In the genomic region with DNA sequence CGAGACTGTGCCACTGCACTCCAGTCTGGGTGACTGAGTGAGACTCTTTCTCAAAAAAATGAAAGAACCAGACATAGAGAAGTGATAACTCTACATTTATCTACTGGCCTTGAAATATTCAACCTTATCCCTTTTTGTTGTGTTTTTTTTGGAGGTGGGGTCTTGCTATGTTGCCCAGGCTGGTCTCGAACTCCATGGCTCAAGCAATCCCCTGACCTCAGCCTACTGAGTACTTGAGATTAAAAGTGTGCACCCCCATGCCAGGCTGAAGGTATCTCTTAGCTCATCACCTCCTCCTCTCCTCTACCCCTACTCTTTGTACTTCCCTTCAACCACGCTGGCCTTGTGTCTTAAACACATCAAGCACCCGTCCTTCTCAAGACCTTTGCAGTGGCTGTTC, we compare ENCODE assay signal across 22 cellular contexts.
"Had no signal": no experiment of that assay in that cellular context is flagged by ENCODE, and none has a peak within 500 bp of the region (broad histone marks: within the 10 kb centered on the region; RNA-seq: fewer than 3 reads in every experiment).

No MANE protein-coding gene starts in this region.

- H3K36me3 ChIP-seq: gastrocnemius medialis, sigmoid colon had no signal

- H3K9me3 Mint-ChIP-seq: activated naive CD4-positive, alpha-beta T cell treated with anti-CD3 and anti-CD28 coated beads, Interleukin-2, amount 50 U/mL, for 24 hours; memory B cell; stimulated activated naive B cell treated with anti-CD40 and anti-IgM and Interleukin-4, amounts not matched to agents 10 μg/mL and 1 μg/mL and 100 μg/mL, for 72 hours had no signal

- H3K4me1 Mint-ChIP-seq: brain had no signal

- H3K9me3 ChIP-seq: esophagus muscularis mucosa, gastrocnemius medialis, sigmoid colon, testis had no signal

- H3K36me3 Mint-ChIP-seq: activated naive CD4-positive, alpha-beta T cell treated with anti-CD3 and anti-CD28 coated beads, Interleukin-2, amount 50 U/mL, for 24 hours had no signal

- DNase-seq: activated CD4-positive, alpha-beta T cell treated with anti-CD3 and anti-CD28 coated beads, Interleukin-2, amount 50 U/mL, for 1 hour; activated gamma-delta T cell treated with Interleukin-2 at 50 U/mL for 16 hours; activated T-cell treated with anti-CD3 and anti-CD28 coated beads, Interleukin-2, amount 50 U/mL, for 1 hour; caudate nucleus; effector memory CD4-positive, alpha-beta T cell; gastrocnemius medialis; hippocampal formation; kidney glomerular epithelial cell; left ventricle myocardium superior; occipital lobe; sigmoid colon; stimulated activated CD4-positive, alpha-beta T cell treated with anti-CD3 and anti-CD28 coated beads, Interleukin-15, amount 100 ng/mL, for 24 hours; stimulated activated CD8-positive, alpha-beta memory T cell treated with anti-CD3 and anti-CD28 coated beads, Interleukin-4, amount 100 ng/mL, for 48 hours; stimulated activated naive B cell treated with anti-CD40 and anti-IgM and Interleukin-4, amounts not matched to agents 10 μg/mL and 1 μg/mL and 100 μg/mL, for 72 hours; T-helper 17 cell; testis had no signal

- H3K4me3 Mint-ChIP-seq: activated naive CD4-positive, alpha-beta T cell treated with anti-CD3 and anti-CD28 coated beads, Interleukin-2, amount 50 U/mL, for 24 hours; memory B cell; stimulated activated naive B cell treated with anti-CD40 and anti-IgM and Interleukin-4, amounts not matched to agents 10 μg/mL and 1 μg/mL and 100 μg/mL, for 72 hours; T-helper 17 cell had no signal

- FAIRE-seq: endothelial cell of umbilical vein had no signal

- H3K27me3 ChIP-seq: esophagus muscularis mucosa, gastrocnemius medialis, sigmoid colon, testis had no signal

- H3K4me1 ChIP-seq: testis had no signal

- H3K27me3 Mint-ChIP-seq: activated naive CD4-positive, alpha-beta T cell treated with anti-CD3 and anti-CD28 coated beads, Interleukin-2, amount 50 U/mL, for 24 hours; memory B cell; stimulated activated naive B cell treated with anti-CD40 and anti-IgM and Interleukin-4, amounts not matched to agents 10 μg/mL and 1 μg/mL and 100 μg/mL, for 72 hours; T-helper 17 cell had no signal

- H3K4me2 ChIP-seq: smooth muscle cell had no signal

- H3K27ac Mint-ChIP-seq: activated naive CD4-positive, alpha-beta T cell treated with anti-CD3 and anti-CD28 coated beads, Interleukin-2, amount 50 U/mL, for 24 hours; brain; memory B cell; stimulated activated naive B cell treated with anti-CD40 and anti-IgM and Interleukin-4, amounts not matched to agents 10 μg/mL and 1 μg/mL and 100 μg/mL, for 72 hours; T-helper 17 cell had no signal

- H3K27ac ChIP-seq: esophagus muscularis mucosa, gastrocnemius medialis, sigmoid colon, testis had no signal

- H3K4me3 ChIP-seq: esophagus muscularis mucosa, gastrocnemius medialis, sigmoid colon, smooth muscle cell, testis had no signal
